23 cellular contexts compared by ENCODE assay signal in genomic region chr10:1156616-1156886, GRCh38.
"Had no signal": no experiment of that assay in that cellular context is flagged by ENCODE, and none has a peak within 500 bp of the region (broad histone marks: within the 10 kb centered on the region; RNA-seq: fewer than 3 reads in every experiment).

No MANE protein-coding gene starts in this region.

- H3K27me3 ChIP-seq: adrenal gland, ascending aorta, brain microvascular endothelial cell, dorsolateral prefrontal cortex, uterus had no signal

- ATAC-seq: activated CD4-positive, alpha-beta T cell treated with anti-CD3 and anti-CD28 coated beads for 36 hours; activated naive CD4-positive, alpha-beta T cell treated with anti-CD3 and anti-CD28 coated beads, Interleukin-2, amount 50 U/mL, for 72 hours; activated T-helper 17 cell treated with anti-CD3 and anti-CD28 coated beads, Interleukin-2, amount 50 U/mL, for 72 hours; left ventricle myocardium superior had no signal

- H3K36me3 ChIP-seq: adrenal gland, ascending aorta, brain microvascular endothelial cell, esophagus muscularis mucosa, spleen, uterus had no signal

- H3K4me3 ChIP-seq: adrenal gland, ascending aorta, dorsolateral prefrontal cortex, esophagus muscularis mucosa, spleen, uterus had no signal

- H3K4me1 ChIP-seq: adrenal gland, ascending aorta, esophagus muscularis mucosa, spleen, uterus had no signal

- H3K9me3 ChIP-seq: adrenal gland, ascending aorta, esophagus muscularis mucosa, spleen, uterus had no signal

- DNase-seq: activated CD4-positive, alpha-beta T cell treated with anti-CD3 and anti-CD28 coated beads for 36 hours; activated CD4-positive, alpha-beta T cell treated with anti-CD3 and anti-CD28 coated beads, Interleukin-2, amount 50 U/mL, for 4 hours; activated T-cell treated with anti-CD3 and anti-CD28 coated beads for 4 hours; brain microvascular endothelial cell; central memory CD4-positive, alpha-beta T cell; hypothalamus; left ventricle myocardium superior; mammary epithelial cell; nucleus accumbens; retina; stimulated activated CD4-positive, alpha-beta T cell treated with anti-CD3 and anti-CD28 coated beads, Interleukin-4, amount 100 ng/mL, for 4 hours; T-helper 9 cell; trophoblast cell; uterus had no signal

- H3K27ac ChIP-seq: adrenal gland, ascending aorta, brain microvascular endothelial cell, dorsolateral prefrontal cortex, esophagus muscularis mucosa, spleen, uterus had no signal

- FAIRE-seq: frontal cortex, islet of Langerhans had no signal
